15 cellular contexts compared by ENCODE assay signal in the genomic region with DNA sequence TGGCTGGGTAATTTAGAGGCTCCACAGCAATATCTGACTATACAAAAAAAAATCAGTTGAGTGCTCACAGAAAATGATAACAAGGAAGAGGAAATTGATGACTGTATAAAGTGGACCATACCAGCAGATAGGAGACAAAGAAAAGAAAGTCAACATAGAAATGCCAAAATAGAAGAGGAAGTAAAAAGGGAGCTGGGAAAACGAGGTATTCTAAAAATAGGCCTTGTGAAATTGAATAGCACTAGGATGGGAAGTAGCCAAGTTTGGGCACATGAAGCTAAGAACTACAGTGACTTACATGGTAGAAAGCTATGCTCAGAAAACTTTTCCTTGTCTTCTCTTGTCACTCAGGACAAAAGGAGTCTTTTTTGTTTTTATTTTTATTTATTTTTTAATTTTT.
"Had no signal": no experiment of that assay in that cellular context is flagged by ENCODE, and none has a peak within 500 bp of the region (broad histone marks: within the 10 kb centered on the region; RNA-seq: fewer than 3 reads in every experiment).

No MANE protein-coding gene starts in this region.

- H3K9me3 ChIP-seq: gastroesophageal sphincter, pancreas, sigmoid colon, uterus had no signal

- H3K27me3 Mint-ChIP-seq: activated CD8-positive, alpha-beta T cell treated with anti-CD3 and anti-CD28 coated beads for 36 hours had no signal

- H3K27ac ChIP-seq: cardiac muscle cell, gastroesophageal sphincter, pancreas, sigmoid colon, spleen, uterus had no signal

- H3K27ac Mint-ChIP-seq: activated B cell treated with CpG ODN at 0.5 μM for 24 hours; activated CD8-positive, alpha-beta T cell treated with anti-CD3 and anti-CD28 coated beads for 36 hours; naive thymus-derived CD8-positive, alpha-beta T cell had no signal

- H3K4me3 Mint-ChIP-seq: activated B cell treated with CpG ODN at 0.5 μM for 24 hours; activated CD8-positive, alpha-beta T cell treated with anti-CD3 and anti-CD28 coated beads for 36 hours; activated T-cell treated with anti-CD3 and anti-CD28 coated beads, Interleukin-2, amount 50 U/mL, for 4 hours; naive thymus-derived CD8-positive, alpha-beta T cell had no signal

- H3K4me1 Mint-ChIP-seq: activated B cell treated with CpG ODN at 0.5 μM for 24 hours had no signal

- DNase-seq: activated B cell treated with CpG ODN at 0.5 μM for 24 hours; activated CD4-positive, alpha-beta T cell treated with anti-CD3 and anti-CD28 coated beads for 48 hours; activated CD8-positive, alpha-beta T cell treated with anti-CD3 and anti-CD28 coated beads for 36 hours; activated effector memory CD4-positive, alpha-beta T cell treated with Interleukin-2 at 50 U/mL for 16 hours; activated naive CD4-positive, alpha-beta T cell treated with anti-CD3 and anti-CD28 coated beads, Interleukin-2, amount 50 U/mL, for 16 hours; activated T-cell treated with anti-CD3 and anti-CD28 coated beads, Interleukin-2, amount 50 U/mL, for 4 hours; mammary epithelial cell; naive thymus-derived CD8-positive, alpha-beta T cell; pancreas; sigmoid colon; spleen; T1000; uterus had no signal

- H3K4me1 ChIP-seq: gastroesophageal sphincter, pancreas, sigmoid colon, spleen, uterus had no signal

- H3K36me3 ChIP-seq: cardiac muscle cell, gastroesophageal sphincter, pancreas, sigmoid colon, spleen, uterus had no signal

- H3K9me3 Mint-ChIP-seq: activated CD8-positive, alpha-beta T cell treated with anti-CD3 and anti-CD28 coated beads for 36 hours; activated T-cell treated with anti-CD3 and anti-CD28 coated beads, Interleukin-2, amount 50 U/mL, for 4 hours had no signal

- H3K27me3 ChIP-seq: gastroesophageal sphincter, pancreas, sigmoid colon, spleen, uterus had no signal

- H3K4me3 ChIP-seq: cardiac muscle cell, gastroesophageal sphincter, pancreas, sigmoid colon, spleen, uterus had no signal

- H3K36me3 Mint-ChIP-seq: naive thymus-derived CD8-positive, alpha-beta T cell had no signal

- ATAC-seq: activated CD8-positive, alpha-beta T cell treated with anti-CD3 and anti-CD28 coated beads for 36 hours; activated T-cell treated with anti-CD3 and anti-CD28 coated beads, Interleukin-2, amount 50 U/mL, for 4 hours; gastroesophageal sphincter; naive thymus-derived CD8-positive, alpha-beta T cell had no signal
